1 cellular context compared by ENCODE assay signal in the genomic region with DNA sequence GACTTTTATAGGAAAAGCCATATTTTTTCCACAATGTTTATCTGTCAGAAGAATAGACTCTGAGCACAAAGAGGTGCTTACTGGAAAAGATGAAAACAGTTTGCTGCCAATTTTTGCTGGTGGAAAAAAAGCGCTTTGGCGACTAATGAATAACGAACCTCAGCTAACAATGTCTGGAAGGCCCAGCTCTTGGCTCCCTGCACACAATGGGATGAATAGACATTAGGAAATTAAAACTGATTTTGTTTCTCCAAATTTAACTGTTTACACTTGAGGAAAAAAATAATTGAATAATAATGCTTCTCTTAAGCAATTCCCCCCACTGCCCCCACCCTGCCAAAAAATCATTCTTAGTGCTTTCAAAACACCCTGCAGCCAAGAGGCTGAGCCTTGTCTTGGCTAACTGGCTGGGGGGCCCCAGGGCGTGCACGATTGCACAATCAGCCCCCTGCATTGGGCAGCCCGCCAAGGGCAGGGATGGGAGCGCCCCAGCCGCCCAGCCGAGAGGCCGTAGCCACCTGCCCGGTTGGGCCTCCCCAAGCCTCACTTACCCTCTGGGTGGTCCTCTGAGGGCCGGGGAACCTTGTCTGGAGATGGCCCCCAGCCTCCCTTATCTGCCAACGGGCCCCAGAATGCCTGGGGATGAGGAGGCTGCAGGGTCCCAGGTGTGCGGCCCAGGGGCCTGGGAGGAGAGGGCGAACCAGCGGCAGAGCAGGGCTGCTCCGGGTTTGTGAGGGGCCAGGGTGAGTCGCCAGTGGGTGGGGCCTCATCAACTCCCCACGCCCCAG.
TF ChIP-seq lines count a peak whose summit lies in the region.

No MANE protein-coding gene starts in this region.

TF ChIP-seq in HepG2, 621 proteins besides CTCF, POLR2A, EP300 and RAD21 (continued from another document and continues in another):
- TF ChIP-seq ZNF234 (CRISPR knock-in tag; conservative IDR thresholded peaks at IDR 0.05): no peak
- TF ChIP-seq ZNF446 (CRISPR knock-in tag; IDR thresholded peaks at IDR 0.05): no peak
- peak; percentile 49; the same call in 1 of the 2 replicates for TF ChIP-seq HNRNPL (IDR thresholded peaks at IDR 0.05; ENCODE audit: low read depth, low read length)
- no peak for TF ChIP-seq HDAC2 (CRISPR knock-in tag; IDR thresholded peaks at IDR 0.05)
- no peak for TF ChIP-seq STAG1 (CRISPR knock-in tag; IDR thresholded peaks at IDR 0.05)
- TF ChIP-seq ZNF816 (CRISPR knock-in tag; IDR thresholded peaks at IDR 0.05; ENCODE audit: borderline replicate concordance): no peak
- TF ChIP-seq ZNF282 (IDR thresholded peaks at IDR 0.05; ENCODE audit: partially characterized antibody): no peak
- TF ChIP-seq, protein P1, sequence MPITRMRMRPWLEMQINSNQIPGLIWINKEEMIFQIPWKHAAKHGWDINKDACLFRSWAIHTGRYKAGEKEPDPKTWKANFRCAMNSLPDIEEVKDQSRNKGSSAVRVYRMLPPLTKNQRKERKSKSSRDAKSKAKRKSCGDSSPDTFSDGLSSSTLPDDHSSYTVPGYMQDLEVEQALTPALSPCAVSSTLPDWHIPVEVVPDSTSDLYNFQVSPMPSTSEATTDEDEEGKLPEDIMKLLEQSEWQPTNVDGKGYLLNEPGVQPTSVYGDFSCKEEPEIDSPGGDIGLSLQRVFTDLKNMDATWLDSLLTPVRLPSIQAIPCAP (CRISPR knock-in tag; IDR thresholded peaks at IDR 0.05; ENCODE audit: low read depth): no peak
- no peak for TF ChIP-seq REL (CRISPR knock-in tag; conservative IDR thresholded peaks at IDR 0.05)
- TF ChIP-seq PITX1 (CRISPR knock-in tag; IDR thresholded peaks at IDR 0.05): no peak
- TF ChIP-seq CEBPG (CRISPR knock-in tag; IDR thresholded peaks at IDR 0.05): peak; percentile 85
- TF ChIP-seq, protein P2, sequence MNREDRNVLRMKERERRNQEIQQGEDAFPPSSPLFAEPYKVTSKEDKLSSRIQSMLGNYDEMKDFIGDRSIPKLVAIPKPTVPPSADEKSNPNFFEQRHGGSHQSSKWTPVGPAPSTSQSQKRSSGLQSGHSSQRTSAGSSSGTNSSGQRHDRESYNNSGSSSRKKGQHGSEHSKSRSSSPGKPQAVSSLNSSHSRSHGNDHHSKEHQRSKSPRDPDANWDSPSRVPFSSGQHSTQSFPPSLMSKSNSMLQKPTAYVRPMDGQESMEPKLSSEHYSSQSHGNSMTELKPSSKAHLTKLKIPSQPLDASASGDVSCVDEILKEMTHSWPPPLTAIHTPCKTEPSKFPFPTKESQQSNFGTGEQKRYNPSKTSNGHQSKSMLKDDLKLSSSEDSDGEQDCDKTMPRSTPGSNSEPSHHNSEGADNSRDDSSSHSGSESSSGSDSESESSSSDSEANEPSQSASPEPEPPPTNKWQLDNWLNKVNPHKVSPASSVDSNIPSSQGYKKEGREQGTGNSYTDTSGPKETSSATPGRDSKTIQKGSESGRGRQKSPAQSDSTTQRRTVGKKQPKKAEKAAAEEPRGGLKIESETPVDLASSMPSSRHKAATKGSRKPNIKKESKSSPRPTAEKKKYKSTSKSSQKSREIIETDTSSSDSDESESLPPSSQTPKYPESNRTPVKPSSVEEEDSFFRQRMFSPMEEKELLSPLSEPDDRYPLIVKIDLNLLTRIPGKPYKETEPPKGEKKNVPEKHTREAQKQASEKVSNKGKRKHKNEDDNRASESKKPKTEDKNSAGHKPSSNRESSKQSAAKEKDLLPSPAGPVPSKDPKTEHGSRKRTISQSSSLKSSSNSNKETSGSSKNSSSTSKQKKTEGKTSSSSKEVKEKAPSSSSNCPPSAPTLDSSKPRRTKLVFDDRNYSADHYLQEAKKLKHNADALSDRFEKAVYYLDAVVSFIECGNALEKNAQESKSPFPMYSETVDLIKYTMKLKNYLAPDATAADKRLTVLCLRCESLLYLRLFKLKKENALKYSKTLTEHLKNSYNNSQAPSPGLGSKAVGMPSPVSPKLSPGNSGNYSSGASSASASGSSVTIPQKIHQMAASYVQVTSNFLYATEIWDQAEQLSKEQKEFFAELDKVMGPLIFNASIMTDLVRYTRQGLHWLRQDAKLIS (CRISPR knock-in tag; IDR thresholded peaks at IDR 0.05): no peak
- TF ChIP-seq, protein P3, sequence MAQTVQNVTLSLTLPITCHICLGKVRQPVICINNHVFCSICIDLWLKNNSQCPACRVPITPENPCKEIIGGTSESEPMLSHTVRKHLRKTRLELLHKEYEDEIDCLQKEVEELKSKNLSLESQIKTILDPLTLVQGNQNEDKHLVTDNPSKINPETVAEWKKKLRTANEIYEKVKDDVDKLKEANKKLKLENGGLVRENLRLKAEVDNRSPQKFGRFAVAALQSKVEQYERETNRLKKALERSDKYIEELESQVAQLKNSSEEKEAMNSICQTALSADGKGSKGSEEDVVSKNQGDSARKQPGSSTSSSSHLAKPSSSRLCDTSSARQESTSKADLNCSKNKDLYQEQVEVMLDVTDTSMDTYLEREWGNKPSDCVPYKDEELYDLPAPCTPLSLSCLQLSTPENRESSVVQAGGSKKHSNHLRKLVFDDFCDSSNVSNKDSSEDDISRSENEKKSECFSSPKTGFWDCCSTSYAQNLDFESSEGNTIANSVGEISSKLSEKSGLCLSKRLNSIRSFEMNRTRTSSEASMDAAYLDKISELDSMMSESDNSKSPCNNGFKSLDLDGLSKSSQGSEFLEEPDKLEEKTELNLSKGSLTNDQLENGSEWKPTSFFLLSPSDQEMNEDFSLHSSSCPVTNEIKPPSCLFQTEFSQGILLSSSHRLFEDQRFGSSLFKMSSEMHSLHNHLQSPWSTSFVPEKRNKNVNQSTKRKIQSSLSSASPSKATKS (CRISPR knock-in tag; IDR thresholded peaks at IDR 0.05): no peak
- TF ChIP-seq, protein P4, sequence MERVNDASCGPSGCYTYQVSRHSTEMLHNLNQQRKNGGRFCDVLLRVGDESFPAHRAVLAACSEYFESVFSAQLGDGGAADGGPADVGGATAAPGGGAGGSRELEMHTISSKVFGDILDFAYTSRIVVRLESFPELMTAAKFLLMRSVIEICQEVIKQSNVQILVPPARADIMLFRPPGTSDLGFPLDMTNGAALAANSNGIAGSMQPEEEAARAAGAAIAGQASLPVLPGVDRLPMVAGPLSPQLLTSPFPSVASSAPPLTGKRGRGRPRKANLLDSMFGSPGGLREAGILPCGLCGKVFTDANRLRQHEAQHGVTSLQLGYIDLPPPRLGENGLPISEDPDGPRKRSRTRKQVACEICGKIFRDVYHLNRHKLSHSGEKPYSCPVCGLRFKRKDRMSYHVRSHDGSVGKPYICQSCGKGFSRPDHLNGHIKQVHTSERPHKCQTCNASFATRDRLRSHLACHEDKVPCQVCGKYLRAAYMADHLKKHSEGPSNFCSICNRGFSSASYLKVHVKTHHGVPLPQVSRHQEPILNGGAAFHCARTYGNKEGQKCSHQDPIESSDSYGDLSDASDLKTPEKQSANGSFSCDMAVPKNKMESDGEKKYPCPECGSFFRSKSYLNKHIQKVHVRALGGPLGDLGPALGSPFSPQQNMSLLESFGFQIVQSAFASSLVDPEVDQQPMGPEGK (CRISPR knock-in tag; IDR thresholded peaks at IDR 0.05): peak; percentile 99
- TF ChIP-seq, protein P5, sequence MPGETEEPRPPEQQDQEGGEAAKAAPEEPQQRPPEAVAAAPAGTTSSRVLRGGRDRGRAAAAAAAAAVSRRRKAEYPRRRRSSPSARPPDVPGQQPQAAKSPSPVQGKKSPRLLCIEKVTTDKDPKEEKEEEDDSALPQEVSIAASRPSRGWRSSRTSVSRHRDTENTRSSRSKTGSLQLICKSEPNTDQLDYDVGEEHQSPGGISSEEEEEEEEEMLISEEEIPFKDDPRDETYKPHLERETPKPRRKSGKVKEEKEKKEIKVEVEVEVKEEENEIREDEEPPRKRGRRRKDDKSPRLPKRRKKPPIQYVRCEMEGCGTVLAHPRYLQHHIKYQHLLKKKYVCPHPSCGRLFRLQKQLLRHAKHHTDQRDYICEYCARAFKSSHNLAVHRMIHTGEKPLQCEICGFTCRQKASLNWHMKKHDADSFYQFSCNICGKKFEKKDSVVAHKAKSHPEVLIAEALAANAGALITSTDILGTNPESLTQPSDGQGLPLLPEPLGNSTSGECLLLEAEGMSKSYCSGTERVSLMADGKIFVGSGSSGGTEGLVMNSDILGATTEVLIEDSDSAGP (CRISPR knock-in tag; IDR thresholded peaks at IDR 0.05; ENCODE audit: borderline replicate concordance): peak; percentile 52; the same call in 1 of the 2 replicates
- TF ChIP-seq AHR (CRISPR knock-in tag; IDR thresholded peaks at IDR 0.05): no peak
- peak; percentile 71 for TF ChIP-seq SRSF1 (optimal IDR thresholded peaks at IDR 0.05; ENCODE audit: low read depth, low read length)
- TF ChIP-seq SOX6 (IDR thresholded peaks at IDR 0.05): no peak
- TF ChIP-seq SOX6 (CRISPR knock-in tag; IDR thresholded peaks at IDR 0.05): no peak
- TF ChIP-seq, protein P6, sequence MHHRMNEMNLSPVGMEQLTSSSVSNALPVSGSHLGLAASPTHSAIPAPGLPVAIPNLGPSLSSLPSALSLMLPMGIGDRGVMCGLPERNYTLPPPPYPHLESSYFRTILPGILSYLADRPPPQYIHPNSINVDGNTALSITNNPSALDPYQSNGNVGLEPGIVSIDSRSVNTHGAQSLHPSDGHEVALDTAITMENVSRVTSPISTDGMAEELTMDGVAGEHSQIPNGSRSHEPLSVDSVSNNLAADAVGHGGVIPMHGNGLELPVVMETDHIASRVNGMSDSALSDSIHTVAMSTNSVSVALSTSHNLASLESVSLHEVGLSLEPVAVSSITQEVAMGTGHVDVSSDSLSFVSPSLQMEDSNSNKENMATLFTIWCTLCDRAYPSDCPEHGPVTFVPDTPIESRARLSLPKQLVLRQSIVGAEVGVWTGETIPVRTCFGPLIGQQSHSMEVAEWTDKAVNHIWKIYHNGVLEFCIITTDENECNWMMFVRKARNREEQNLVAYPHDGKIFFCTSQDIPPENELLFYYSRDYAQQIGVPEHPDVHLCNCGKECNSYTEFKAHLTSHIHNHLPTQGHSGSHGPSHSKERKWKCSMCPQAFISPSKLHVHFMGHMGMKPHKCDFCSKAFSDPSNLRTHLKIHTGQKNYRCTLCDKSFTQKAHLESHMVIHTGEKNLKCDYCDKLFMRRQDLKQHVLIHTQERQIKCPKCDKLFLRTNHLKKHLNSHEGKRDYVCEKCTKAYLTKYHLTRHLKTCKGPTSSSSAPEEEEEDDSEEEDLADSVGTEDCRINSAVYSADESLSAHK (CRISPR knock-in tag; IDR thresholded peaks at IDR 0.05; ENCODE audit: borderline replicate concordance): no peak
- TF ChIP-seq DR1 (CRISPR knock-in tag; IDR thresholded peaks at IDR 0.05): no peak
- TF ChIP-seq, protein P7, sequence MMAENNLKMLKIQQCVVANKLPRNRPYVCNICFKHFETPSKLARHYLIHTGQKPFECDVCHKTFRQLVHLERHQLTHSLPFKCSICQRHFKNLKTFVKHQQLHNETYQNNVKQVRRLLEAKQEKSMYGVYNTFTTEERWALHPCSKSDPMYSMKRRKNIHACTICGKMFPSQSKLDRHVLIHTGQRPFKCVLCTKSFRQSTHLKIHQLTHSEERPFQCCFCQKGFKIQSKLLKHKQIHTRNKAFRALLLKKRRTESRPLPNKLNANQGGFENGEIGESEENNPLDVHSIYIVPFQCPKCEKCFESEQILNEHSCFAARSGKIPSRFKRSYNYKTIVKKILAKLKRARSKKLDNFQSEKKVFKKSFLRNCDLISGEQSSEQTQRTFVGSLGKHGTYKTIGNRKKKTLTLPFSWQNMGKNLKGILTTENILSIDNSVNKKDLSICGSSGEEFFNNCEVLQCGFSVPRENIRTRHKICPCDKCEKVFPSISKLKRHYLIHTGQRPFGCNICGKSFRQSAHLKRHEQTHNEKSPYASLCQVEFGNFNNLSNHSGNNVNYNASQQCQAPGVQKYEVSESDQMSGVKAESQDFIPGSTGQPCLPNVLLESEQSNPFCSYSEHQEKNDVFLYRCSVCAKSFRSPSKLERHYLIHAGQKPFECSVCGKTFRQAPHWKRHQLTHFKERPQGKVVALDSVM (CRISPR knock-in tag; IDR thresholded peaks at IDR 0.05): 0 out of 2 replicates have a peak, but pooled peaks have one; percentile 19
- TF ChIP-seq ZNF549 (CRISPR knock-in tag; IDR thresholded peaks at IDR 0.05): no peak
- no peak for TF ChIP-seq JARID2 (CRISPR knock-in tag; IDR thresholded peaks at IDR 0.05; ENCODE audit: insufficient replicate concordance)
- TF ChIP-seq, protein P8, sequence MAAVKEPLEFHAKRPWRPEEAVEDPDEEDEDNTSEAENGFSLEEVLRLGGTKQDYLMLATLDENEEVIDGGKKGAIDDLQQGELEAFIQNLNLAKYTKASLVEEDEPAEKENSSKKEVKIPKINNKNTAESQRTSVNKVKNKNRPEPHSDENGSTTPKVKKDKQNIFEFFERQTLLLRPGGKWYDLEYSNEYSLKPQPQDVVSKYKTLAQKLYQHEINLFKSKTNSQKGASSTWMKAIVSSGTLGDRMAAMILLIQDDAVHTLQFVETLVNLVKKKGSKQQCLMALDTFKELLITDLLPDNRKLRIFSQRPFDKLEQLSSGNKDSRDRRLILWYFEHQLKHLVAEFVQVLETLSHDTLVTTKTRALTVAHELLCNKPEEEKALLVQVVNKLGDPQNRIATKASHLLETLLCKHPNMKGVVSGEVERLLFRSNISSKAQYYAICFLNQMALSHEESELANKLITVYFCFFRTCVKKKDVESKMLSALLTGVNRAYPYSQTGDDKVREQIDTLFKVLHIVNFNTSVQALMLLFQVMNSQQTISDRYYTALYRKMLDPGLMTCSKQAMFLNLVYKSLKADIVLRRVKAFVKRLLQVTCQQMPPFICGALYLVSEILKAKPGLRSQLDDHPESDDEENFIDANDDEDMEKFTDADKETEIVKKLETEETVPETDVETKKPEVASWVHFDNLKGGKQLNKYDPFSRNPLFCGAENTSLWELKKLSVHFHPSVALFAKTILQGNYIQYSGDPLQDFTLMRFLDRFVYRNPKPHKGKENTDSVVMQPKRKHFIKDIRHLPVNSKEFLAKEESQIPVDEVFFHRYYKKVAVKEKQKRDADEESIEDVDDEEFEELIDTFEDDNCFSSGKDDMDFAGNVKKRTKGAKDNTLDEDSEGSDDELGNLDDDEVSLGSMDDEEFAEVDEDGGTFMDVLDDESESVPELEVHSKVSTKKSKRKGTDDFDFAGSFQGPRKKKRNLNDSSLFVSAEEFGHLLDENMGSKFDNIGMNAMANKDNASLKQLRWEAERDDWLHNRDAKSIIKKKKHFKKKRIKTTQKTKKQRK (IDR thresholded peaks at IDR 0.05; ENCODE audit: low read length): no peak
- TF ChIP-seq ZBTB38 (CRISPR knock-in tag; IDR thresholded peaks at IDR 0.05): no peak
- TF ChIP-seq ZFP36 (IDR thresholded peaks at IDR 0.05; ENCODE audit: borderline replicate concordance, low read depth, low read length, partially characterized antibody): no peak
- TF ChIP-seq ZNF7 (CRISPR knock-in tag; IDR thresholded peaks at IDR 0.05): no peak
- TF ChIP-seq SYNCRIP (IDR thresholded peaks at IDR 0.05; ENCODE audit: insufficient read depth, low read depth, low read length): no peak
- TF ChIP-seq, protein P9, sequence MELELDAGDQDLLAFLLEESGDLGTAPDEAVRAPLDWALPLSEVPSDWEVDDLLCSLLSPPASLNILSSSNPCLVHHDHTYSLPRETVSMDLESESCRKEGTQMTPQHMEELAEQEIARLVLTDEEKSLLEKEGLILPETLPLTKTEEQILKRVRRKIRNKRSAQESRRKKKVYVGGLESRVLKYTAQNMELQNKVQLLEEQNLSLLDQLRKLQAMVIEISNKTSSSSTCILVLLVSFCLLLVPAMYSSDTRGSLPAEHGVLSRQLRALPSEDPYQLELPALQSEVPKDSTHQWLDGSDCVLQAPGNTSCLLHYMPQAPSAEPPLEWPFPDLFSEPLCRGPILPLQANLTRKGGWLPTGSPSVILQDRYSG (CRISPR knock-in tag; IDR thresholded peaks at IDR 0.05): no peak
- no peak for TF ChIP-seq TEAD2 (CRISPR knock-in tag; IDR thresholded peaks at IDR 0.05)
- no peak for TF ChIP-seq ZNF550 (CRISPR knock-in tag; IDR thresholded peaks at IDR 0.05; ENCODE audit: borderline replicate concordance)
- no peak for TF ChIP-seq PHB2 (IDR thresholded peaks at IDR 0.05; ENCODE audit: partially characterized antibody)
- TF ChIP-seq MIER3 (CRISPR knock-in tag; IDR thresholded peaks at IDR 0.05; ENCODE audit: borderline replicate concordance): no peak
- TF ChIP-seq ZSCAN12 (CRISPR knock-in tag; IDR thresholded peaks at IDR 0.05): no peak
- TF ChIP-seq, protein P10, sequence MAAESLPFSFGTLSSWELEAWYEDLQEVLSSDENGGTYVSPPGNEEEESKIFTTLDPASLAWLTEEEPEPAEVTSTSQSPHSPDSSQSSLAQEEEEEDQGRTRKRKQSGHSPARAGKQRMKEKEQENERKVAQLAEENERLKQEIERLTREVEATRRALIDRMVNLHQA (CRISPR knock-in tag; IDR thresholded peaks at IDR 0.05): no peak
